In the genomic region with DNA sequence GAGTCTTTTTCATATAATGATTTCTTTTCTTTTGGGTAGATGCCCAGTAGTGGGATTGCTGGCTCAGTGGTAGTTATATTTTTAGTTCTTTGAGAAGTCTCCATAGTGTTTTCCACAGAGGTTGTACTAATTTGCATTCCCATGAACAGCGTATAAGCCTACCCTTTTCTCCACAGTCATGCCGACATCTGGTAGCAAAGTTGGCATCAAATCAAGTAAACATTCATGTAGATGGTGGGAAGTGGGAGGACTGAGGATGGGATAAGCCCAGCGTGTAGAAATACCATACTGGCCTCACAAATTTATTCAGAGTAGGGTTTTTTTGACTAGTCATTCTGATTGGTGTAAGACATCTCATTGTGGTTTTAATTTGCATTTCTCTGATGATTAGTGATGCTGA, we compare ENCODE assay signal across 28 cellular contexts.
A peak's percentile ranks its signal among the peaks of the same experiment; 100 is the strongest.
DNase-seq lines count a peak whose midpoint lies in the region; ATAC-seq, FAIRE-seq and TF ChIP-seq lines count a peak whose summit lies in the region.
"Had no signal": no experiment of that assay in that cellular context is flagged by ENCODE, and none has a peak within 500 bp of the region (broad histone marks: within the 10 kb centered on the region; RNA-seq: fewer than 3 reads in every experiment).

No MANE protein-coding gene starts in this region.

- H4K20me1 ChIP-seq in astrocyte (ENCODE audit: insufficient read depth, low read length) = no peaks in the 10 kb centered on the region

- TF ChIP-seq CTCF in astrocyte (IDR thresholded peaks at IDR 0.05; ENCODE audit: insufficient read depth, low read depth, low read length) (no peak), fibroblast of pulmonary artery (IDR thresholded peaks at IDR 0.05; ENCODE audit: low read length, missing control alignments) (no peak)

- H3K9me3 Mint-ChIP-seq in astrocyte (ENCODE audit: unreplicated experiment) = peaks cover 8% of the 10 kb centered on the region
- H3K9me3 Mint-ChIP-seq: activated naive CD4-positive, alpha-beta T cell treated with anti-CD3 and anti-CD28 coated beads, Interleukin-2, amount 50 U/mL, for 72 hours; CD8-positive, alpha-beta T cell; endodermal cell; GM23338 had no signal

- H3K9me3 ChIP-seq in astrocyte (ENCODE audit: insufficient read depth, low read depth, low read length) = no peaks in the 10 kb centered on the region
- H3K9me3 ChIP-seq: body of pancreas, esophagus squamous epithelium, heart right ventricle, sigmoid colon, testis had no signal

- H2AFZ ChIP-seq in astrocyte (ENCODE audit: low read depth, low read length) = no peak overlapping the region
- H2AFZ ChIP-seq: GM23338, PC-9 had no signal

- H3K4me3 ChIP-seq in astrocyte (ENCODE audit: insufficient read depth, low read depth, low read length) (no peak overlapping the region), fibroblast of pulmonary artery (replicated peaks; ENCODE audit: low read depth, low read length) (no peak overlapping the region)
- H3K4me3 ChIP-seq: body of pancreas, coronary artery, esophagus squamous epithelium, GM12878, GM23338, heart right ventricle, PC-9, sigmoid colon, testis had no signal

- H3K9ac ChIP-seq in astrocyte (ENCODE audit: low read length) = no peak overlapping the region

- H3K27me3 Mint-ChIP-seq in astrocyte (ENCODE audit: low read depth, unreplicated experiment) = peaks cover 5% of the 10 kb centered on the region

- no peak overlapping the region for H3K27ac Mint-ChIP-seq in astrocyte (ENCODE audit: unreplicated experiment)
- H3K27ac Mint-ChIP-seq: activated naive CD4-positive, alpha-beta T cell treated with anti-CD3 and anti-CD28 coated beads, Interleukin-2, amount 50 U/mL, for 72 hours; CD8-positive, alpha-beta T cell; GM23338; immature natural killer cell had no signal

- H3K4me2 ChIP-seq in astrocyte (ENCODE audit: low read length) = no peak overlapping the region
- H3K4me2 ChIP-seq: GM23338, PC-9 had no signal

- H3K36me3 ChIP-seq in astrocyte (ENCODE audit: insufficient read depth, low read length) = no peaks in the 10 kb centered on the region
- H3K36me3 ChIP-seq: esophagus squamous epithelium, heart right ventricle, sigmoid colon had no signal

- H3K79me2 ChIP-seq in astrocyte (ENCODE audit: insufficient read depth, low read length) = no peaks in the 10 kb centered on the region

- DNase-seq in LHCN-M2 (ENCODE audit: low read depth) = peak; percentile 9
- peak; percentile 79 for DNase-seq in astrocyte (ENCODE audit: low read depth)
- peak; percentile 58 for DNase-seq in fibroblast of pulmonary artery (ENCODE audit: low read depth)
- peak; percentile 54 for DNase-seq in stromal cell of bone marrow (ENCODE audit: low read depth)
- no peak for DNase-seq in left colon
- no peak for DNase-seq in GDM1 (lab: John Stamatoyannopoulos, UW)
- DNase-seq: activated CD4-positive, alpha-beta T cell treated with anti-CD3 and anti-CD28 coated beads for 4 hours; AML-193; body of pancreas; CD8-positive, alpha-beta T cell; DMS53; endodermal cell; esophagus squamous epithelium; heart right ventricle; immature natural killer cell; NCI-H1092 treated with DMSO at 0.1 percent for 48 hours; NCI-H2081; NCI-H446 treated with DMSO at 0.1 percent for 48 hours; sigmoid colon; stimulated activated CD4-positive, alpha-beta T cell treated with anti-CD3 and anti-CD28 coated beads, Interleukin-1b, Interleukin-23, amount 100 ng/mL, for 48 hours; T-helper 1 cell; testis had no signal

- ATAC-seq in left colon = no peak
- ATAC-seq in GM18858 (IDR thresholded peaks at IDR 0.05; ENCODE audit: unreplicated experiment) = no peak
- ATAC-seq: activated naive CD4-positive, alpha-beta T cell treated with anti-CD3 and anti-CD28 coated beads, Interleukin-2, amount 50 U/mL, for 72 hours; body of pancreas; CD8-positive, alpha-beta T cell; GM12878; GM23338 had no signal

- H3K4me1 Mint-ChIP-seq in astrocyte (ENCODE audit: low read depth, unreplicated experiment) = peaks cover 6% of the 10 kb centered on the region
- H3K4me1 Mint-ChIP-seq: immature natural killer cell had no signal

- intact Hi-C loops in left colon (cut with DNase I, micrococcal nuclease) = no loop called here

- H3K4me3 Mint-ChIP-seq in astrocyte (ENCODE audit: unreplicated experiment) = no peak overlapping the region
- H3K4me3 Mint-ChIP-seq: CD8-positive, alpha-beta T cell; endodermal cell; GM23338; immature natural killer cell had no signal

- no peak overlapping the region for H3K27ac ChIP-seq in astrocyte (ENCODE audit: low read depth, low read length)
- H3K27ac ChIP-seq: body of pancreas, coronary artery, esophagus squamous epithelium, PC-9, sigmoid colon, testis had no signal

- H3K27me3 ChIP-seq in astrocyte (ENCODE audit: insufficient read depth, low read length) = peaks cover 14% of the 10 kb centered on the region
- H3K27me3 ChIP-seq: body of pancreas, sigmoid colon, testis had no signal

- FAIRE-seq in astrocyte (lab: Jason Lieb, UNC) = no peak
- FAIRE-seq: GM12878 had no signal

- no peaks in the 10 kb centered on the region for H3K36me3 Mint-ChIP-seq in astrocyte (ENCODE audit: low read depth, unreplicated experiment)
- H3K36me3 Mint-ChIP-seq: activated naive CD4-positive, alpha-beta T cell treated with anti-CD3 and anti-CD28 coated beads, Interleukin-2, amount 50 U/mL, for 72 hours; CD8-positive, alpha-beta T cell; immature natural killer cell had no signal

- H3K4me1 ChIP-seq in astrocyte (ENCODE audit: insufficient read depth, low read length) = no peaks in the 10 kb centered on the region
- H3K4me1 ChIP-seq: body of pancreas, esophagus squamous epithelium, sigmoid colon had no signal

Comparison
In these comparisons a context has a peak if more than half of its experiments do, and no peak if none do; other contexts are left out.
1. DNase-seq: peak in LHCN-M2 (single experiment), astrocyte (single experiment), fibroblast of pulmonary artery (single experiment) and stromal cell of bone marrow (single experiment); none in left colon (0 of 2) and GDM1 (single experiment).